ENCODE assay signal across 1 cellular context in the genomic region with DNA sequence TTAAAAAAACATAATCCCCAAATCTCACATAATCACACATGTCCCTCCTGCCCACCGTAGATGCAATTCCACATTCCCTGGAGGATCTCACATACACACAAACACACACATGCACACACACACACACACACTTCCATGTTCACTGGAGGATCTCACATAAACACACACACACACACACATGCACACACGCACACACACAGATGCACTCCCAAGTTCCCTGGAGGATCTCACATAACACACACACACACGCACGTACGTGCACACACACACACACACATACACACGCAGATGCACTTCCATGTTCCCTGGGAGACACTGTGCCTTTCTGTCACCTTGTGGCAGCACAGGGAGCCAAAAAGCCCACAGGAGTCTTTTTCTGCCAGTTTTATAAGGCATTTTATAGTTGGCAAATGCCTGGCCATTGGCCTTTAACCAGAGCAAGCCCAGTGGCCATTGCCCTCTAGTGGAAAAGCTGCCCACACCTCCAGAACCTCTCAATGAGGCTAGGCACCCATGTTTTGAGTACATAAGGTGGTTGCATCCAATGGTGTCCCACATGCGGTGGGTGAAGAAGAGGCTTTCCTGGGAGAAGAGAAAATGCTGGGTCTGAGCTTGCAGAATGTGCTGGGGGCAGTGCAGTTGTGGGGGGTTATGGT.
TF ChIP-seq lines count a peak whose summit lies in the region.

No MANE protein-coding gene starts in this region.

TF ChIP-seq in HCT116, 20 proteins besides CTCF, POLR2A, EP300 and RAD21 (continued from another document):
- TF ChIP-seq CEBPB (IDR thresholded peaks at IDR 0.05; ENCODE audit: low read depth) (no peak), SRF (IDR thresholded peaks at IDR 0.05; ENCODE audit: low read depth) (no peak), CBX3 (IDR thresholded peaks at IDR 0.05; ENCODE audit: low read depth) (no peak), ZNF274 (IDR thresholded peaks at IDR 0.05; ENCODE audit: low read depth, low read length) (no peak), EGR1 (IDR thresholded peaks at IDR 0.05; ENCODE audit: low read depth) (no peak), FOSL1 (IDR thresholded peaks at IDR 0.05; ENCODE audit: low read depth) (no peak), TCF7L2 (IDR thresholded peaks at IDR 0.05; ENCODE audit: borderline replicate concordance, extremely low read depth, insufficient read depth, insufficient read length) (no peak), SIN3A (IDR thresholded peaks at IDR 0.05; ENCODE audit: low read depth) (no peak)
- TF ChIP-seq, protein P1, sequence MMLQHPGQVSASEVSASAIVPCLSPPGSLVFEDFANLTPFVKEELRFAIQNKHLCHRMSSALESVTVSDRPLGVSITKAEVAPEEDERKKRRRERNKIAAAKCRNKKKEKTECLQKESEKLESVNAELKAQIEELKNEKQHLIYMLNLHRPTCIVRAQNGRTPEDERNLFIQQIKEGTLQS (IDR thresholded peaks at IDR 0.05), result no peak
